Comparison of ENCODE assay signal across 8 cellular contexts in the genomic region with DNA sequence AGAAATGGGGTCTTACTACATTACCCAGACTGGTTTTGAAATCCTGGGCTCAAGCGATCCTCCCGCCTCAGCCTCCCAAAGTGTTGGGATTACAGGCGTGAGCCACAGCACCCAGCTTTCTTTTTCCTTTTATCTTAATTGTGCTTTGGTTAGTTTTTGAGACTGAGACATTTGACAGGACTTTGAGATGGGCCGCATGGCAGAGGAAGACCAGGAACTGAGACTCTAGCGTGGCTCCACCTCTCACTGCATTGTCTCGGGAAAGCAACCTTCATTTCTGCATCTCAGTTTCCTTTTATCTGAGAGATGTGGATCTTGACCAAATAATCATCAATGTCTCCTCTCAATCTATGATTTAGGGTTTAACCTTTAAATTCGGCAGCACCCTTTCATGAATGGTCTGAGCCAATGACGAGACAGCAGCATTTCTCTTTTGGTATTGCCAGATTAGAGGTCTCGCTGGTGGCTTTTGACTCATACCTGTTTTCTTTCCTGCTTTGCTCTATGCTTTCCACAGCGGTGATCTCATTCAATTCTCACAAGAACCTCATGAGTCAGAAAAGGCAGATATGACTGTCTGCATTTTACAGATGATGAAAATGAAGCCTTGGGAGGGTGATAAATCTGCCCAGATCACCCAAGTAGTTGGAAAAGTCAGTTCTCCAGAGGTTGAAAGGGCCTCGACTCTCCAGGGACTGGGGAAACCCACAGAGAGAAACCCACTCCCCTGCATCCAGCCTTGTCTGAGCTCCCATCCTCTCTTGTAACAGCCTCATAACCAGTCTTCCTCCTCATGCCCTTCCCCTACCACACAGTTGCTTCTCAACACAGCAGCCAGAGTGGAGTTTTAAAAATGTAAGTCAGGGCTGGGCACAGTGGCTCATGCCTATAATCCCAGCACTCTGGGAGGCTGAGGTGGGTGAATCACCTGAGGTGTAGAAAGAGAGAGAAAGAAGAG.
DNase-seq lines count a peak whose midpoint lies in the region; ATAC-seq and TF ChIP-seq lines count a peak whose summit lies in the region.

No MANE protein-coding gene starts in this region.

- no peaks in the 10 kb centered on the region for H3K9me3 Mint-ChIP-seq in GM23338

- no peak for TF ChIP-seq POLR2A in heart left ventricle (IDR thresholded peaks at IDR 0.05)

- POLR2A ChIA-PET in GM10248 (lab: Yijun Ruan, JAX) (no interaction called here), PC-3 (lab: Charles Lee; ENCODE audit: unreplicated experiment) (no interaction called here)

- BruUV-seq in PC-3 (replicated peaks; lab: Mats Ljungman, UMichigan), result no TSS peak

- no peaks in the 10 kb centered on the region for H3K27me3 ChIP-seq in GM23338 (ENCODE audit: insufficient read depth)
- H3K27me3 ChIP-seq in PC-3 (ENCODE audit: low read length), result peaks cover 28% of the 10 kb centered on the region
- H3K27me3 ChIP-seq in brain microvascular endothelial cell (replicated peaks), result peaks cover 3% of the 10 kb centered on the region
- H3K27me3 ChIP-seq in heart left ventricle, result peaks cover 0 to 45% (median 4%) of the 10 kb centered on the region in 9 donors

- H3K4me1 ChIP-seq in GM23338 (ENCODE audit: insufficient read depth), result peaks cover 18% of the 10 kb centered on the region
- peaks cover 11% of the 10 kb centered on the region; the same call in 1 of the 2 replicates for H3K4me1 ChIP-seq in PC-3 (ENCODE audit: insufficient read depth, low read length)
- no peaks in the 10 kb centered on the region for H3K4me1 ChIP-seq in heart left ventricle

- H3K9ac ChIP-seq in PC-3 (ENCODE audit: low read length), result no peak overlapping the region

- no peaks in the 10 kb centered on the region for H3K9me3 ChIP-seq in PC-3 (ENCODE audit: low read length)
- no peaks in the 10 kb centered on the region for H3K9me3 ChIP-seq in heart left ventricle

- H3K4me1 Mint-ChIP-seq in GM23338, result peaks cover 26% of the 10 kb centered on the region

- ATAC-seq in GM23338 (no peak), PC-3 (peak; percentile 62), heart left ventricle (no peak)

- no peaks in the 10 kb centered on the region for H4K20me1 ChIP-seq in GM23338 (replicated peaks; ENCODE audit: insufficient read depth)
- H4K20me1 ChIP-seq in PC-3 (ENCODE audit: low read length), result no peaks in the 10 kb centered on the region

- CTCF ChIA-PET in GM10248 (lab: Yijun Ruan, JAX), result interaction anchor here (1.3 to 5.2 kb wide), 8 partner anchors 12 to 407 kb away, joined by 3 to 56 read pairs (median 12); no protein-coding TSS in a partner anchor
- CTCF ChIA-PET in PC-3 (lab: Charles Lee), result no interaction called here

- H3K36me3 ChIP-seq in GM23338 (ENCODE audit: insufficient read depth), result no peaks in the 10 kb centered on the region
- no peaks in the 10 kb centered on the region for H3K36me3 ChIP-seq in PC-3 (ENCODE audit: low read depth, low read length)
- H3K36me3 ChIP-seq in brain microvascular endothelial cell (replicated peaks), result no peaks in the 10 kb centered on the region
- no peaks in the 10 kb centered on the region for H3K36me3 ChIP-seq in heart left ventricle

- H3K27me3 Mint-ChIP-seq in GM23338 (ENCODE audit: insufficient read depth, low read depth, poor library complexity), result peaks cover 6% of the 10 kb centered on the region

- no peaks in the 10 kb centered on the region for H3K36me3 Mint-ChIP-seq in GM23338 (ENCODE audit: low read depth)

- H3K4me2 ChIP-seq in GM23338, result no peak overlapping the region
- peak overlapping the region; percentile 8; the same call in 1 of the 2 replicates for H3K4me2 ChIP-seq in PC-3 (ENCODE audit: low read length)

- no peak overlapping the region for H3K27ac Mint-ChIP-seq in GM23338

- H3K9me2 ChIP-seq in GM23338 (ENCODE audit: insufficient read depth) (no peaks in the 10 kb centered on the region), PC-3 (replicated peaks; ENCODE audit: low read length) (no peaks in the 10 kb centered on the region)

- 57 to 70% (median 65%) methylated on average over 11 of the region's 11 CpGs for WGBS in heart left ventricle, 4 donors

- peak overlapping the region; percentile 16; the same call in 1 of the 2 replicates for H2AFZ ChIP-seq in GM23338
- H2AFZ ChIP-seq in PC-3 (ENCODE audit: low read length), result no peak overlapping the region

- H3K4me3 ChIP-seq in GM23338, result no peak overlapping the region
- H3K4me3 ChIP-seq in PC-3 (ENCODE audit: low read length), result no peak overlapping the region
- no peak overlapping the region for H3K4me3 ChIP-seq in brain microvascular endothelial cell (ENCODE audit: low read depth, low read length)
- H3K4me3 ChIP-seq in heart left ventricle, result no peak overlapping the region

- intact Hi-C loops in PC-3 (cut with micrococcal nuclease), result loop anchor here (5.0 kb wide), 2 partner anchors 158 to 227 kb away; no protein-coding TSS in a partner anchor
- intact Hi-C loops in heart left ventricle (cut with DNase I), result no loop called here
- intact Hi-C loops in posterior cingulate gyrus (cut with DNase I), result no loop called here

- H3K27ac ChIP-seq in GM23338 (ENCODE audit: low read depth) (no peak overlapping the region), PC-3 (ENCODE audit: low read length) (0 out of 2 replicates have a peak overlapping the region, but pooled peaks have one; percentile 20), brain microvascular endothelial cell (no peak overlapping the region), heart left ventricle (no peak overlapping the region)

- in situ Hi-C loops in brain microvascular endothelial cell (cut with HindIII; ENCODE audit: low pct_ligation_motif_present, low sequenced_read_pairs), result no loop called here

- peak; percentile 65 for DNase-seq in GM10248 (ENCODE audit: extremely low spot score)
- DNase-seq in GM23338 (ENCODE audit: low spot score), result no peak
- peak; percentile 71 for DNase-seq in PC-3
- DNase-seq in brain microvascular endothelial cell, result peak; percentile 82
- peak; percentile 3 to 35 for DNase-seq in stimulated activated CD8-positive, alpha-beta memory T cell treated with anti-CD3 and anti-CD28 coated beads, Interleukin-7, amount 100 ng/mL, for 4 hours (ENCODE audit: low read depth in 2 of 2)
- DNase-seq in heart left ventricle, result no peak
- no peak for DNase-seq in NCI-H446 treated with DMSO at 0.1 percent for 48 hours (lab: John Stamatoyannopoulos, UW)
- DNase-seq in posterior cingulate gyrus, result no peak

- H3F3A ChIP-seq in GM23338 (replicated peaks; ENCODE audit: low read depth), result no peaks in the 10 kb centered on the region
- no peaks in the 10 kb centered on the region for H3F3A ChIP-seq in PC-3 (ENCODE audit: low read length, unreplicated experiment)

- TF ChIP-seq CTCF in GM10248 (IDR thresholded peaks at IDR 0.05; ENCODE audit: control extremely low read depth, extremely low read depth, low read depth, missing control alignments) (no peak), GM23338 (conservative IDR thresholded peaks at IDR 0.05; ENCODE audit: low read depth in 2 of 2) (no peak), PC-3 (conservative IDR thresholded peaks at IDR 0.05; ENCODE audit: low read depth, low read length) (no peak), brain microvascular endothelial cell (IDR thresholded peaks at IDR 0.05; ENCODE audit: low read depth, low read length, missing control alignments) (no peak), heart left ventricle (IDR thresholded peaks at IDR 0.05) (no peak)

- no peak overlapping the region for H3K4me3 Mint-ChIP-seq in GM23338

- H3K79me2 ChIP-seq in GM23338 (replicated peaks; ENCODE audit: insufficient read depth), result no peaks in the 10 kb centered on the region
- no peaks in the 10 kb centered on the region for H3K79me2 ChIP-seq in PC-3 (ENCODE audit: low read length)

TF ChIP-seq in GM23338, 12 proteins besides CTCF, POLR2A, EP300 and RAD21:
- TF ChIP-seq CREB1 (CRISPR knock-in tag; IDR thresholded peaks at IDR 0.05; ENCODE audit: low read depth), result no peak

Comparison
In these comparisons a context has a peak if more than half of its experiments do, and no peak if none do; other contexts are left out.
1. DNase-seq: peak in GM10248 (single experiment), PC-3 (single experiment), brain microvascular endothelial cell (single experiment) and stimulated activated CD8-positive, alpha-beta memory T cell treated with anti-CD3 and anti-CD28 coated beads, Interleukin-7, amount 100 ng/mL, for 4 hours (2 of 2); none in GM23338 (single experiment), heart left ventricle (0 of 5), NCI-H446 treated with DMSO at 0.1 percent for 48 hours (single experiment) and posterior cingulate gyrus (0 of 10).